Comparison of ENCODE assay signal across 22 cellular contexts in genomic region chr1:187460093-187460492, GRCh38.
"Had no signal": no experiment of that assay in that cellular context is flagged by ENCODE, and none has a peak within 500 bp of the region (broad histone marks: within the 10 kb centered on the region; RNA-seq: fewer than 3 reads in every experiment).

No MANE protein-coding gene starts in this region.

- H3K36me3 ChIP-seq: esophagus muscularis mucosa, gastrocnemius medialis, heart right ventricle, spleen, tibial nerve had no signal

- H3K27ac ChIP-seq: epithelial cell of prostate, esophagus muscularis mucosa, gastrocnemius medialis, heart right ventricle, psoas muscle, spleen, testis, tibial nerve had no signal

- H3K4me1 ChIP-seq: esophagus muscularis mucosa, gastrocnemius medialis, heart right ventricle, psoas muscle, spleen, testis, tibial nerve had no signal

- H3K4me3 ChIP-seq: esophagus muscularis mucosa, gastrocnemius medialis, heart right ventricle, psoas muscle, spleen, testis, tibial nerve had no signal

- H3K9me3 ChIP-seq: gastrocnemius medialis, testis had no signal

- H3K27me3 ChIP-seq: esophagus muscularis mucosa, gastrocnemius medialis, heart right ventricle, spleen, testis, tibial nerve had no signal

- ATAC-seq: effector memory CD8-positive, alpha-beta T cell; gastrocnemius medialis; heart right ventricle; naive thymus-derived CD4-positive, alpha-beta T cell; psoas muscle; sciatic nerve; stimulated activated memory B cell treated with anti-CD40 and anti-IgM and Interleukin-4, amounts not matched to agents 10 μg/mL and 1 μg/mL and 100 μg/mL, for 72 hours; stimulated activated naive CD8-positive, alpha-beta T cell treated with anti-CD3 and anti-CD28 coated beads, Interleukin-15, amount 100 ng/mL, for 72 hours had no signal

- DNase-seq: effector memory CD8-positive, alpha-beta T cell; gastrocnemius medialis; heart right ventricle; hypothalamus; kidney glomerular epithelial cell; mesendoderm; naive thymus-derived CD4-positive, alpha-beta T cell; nephron progenitor cell; psoas muscle; retina; spleen; stimulated activated CD4-positive, alpha-beta T cell treated with anti-CD3 and anti-CD28 coated beads, Interleukin-15, amount 100 ng/mL, for 24 hours; stimulated activated CD4-positive, alpha-beta T cell treated with anti-CD3 and anti-CD28 coated beads, Interleukin-1b, Interleukin-23, amount 100 ng/mL, for 48 hours; stimulated activated CD4-positive, alpha-beta T cell treated with anti-CD3 and anti-CD28 coated beads, Interleukin-4, amount 100 ng/mL, for 24 hours; stimulated activated naive CD8-positive, alpha-beta T cell treated with anti-CD3 and anti-CD28 coated beads, Interleukin-15, amount 100 ng/mL, for 72 hours; testis had no signal

- FAIRE-seq: islet of Langerhans had no signal
